ENCODE assay signal across 12 cellular contexts in genomic region chr15:90465140-90465929, GRCh38.
DNase-seq lines count a peak whose midpoint lies in the region; ATAC-seq and TF ChIP-seq lines count a peak whose summit lies in the region.
"Had no signal": no experiment of that assay in that cellular context is flagged by ENCODE, and none has a peak within 500 bp of the region (broad histone marks: within the 10 kb centered on the region; RNA-seq: fewer than 3 reads in every experiment).

No MANE protein-coding gene starts in this region.

- no peaks in the 10 kb centered on the region for H3K9me3 ChIP-seq in spleen
- H3K9me3 ChIP-seq: A549 had no signal

- no peaks in the 10 kb centered on the region for H3K27me3 ChIP-seq in spleen (replicated peaks in 1 of 7)

- POLR2A ChIA-PET in WTC11 (lab: Charles Lee) = no interaction called here

- H3K36me3 ChIP-seq in spleen = peaks cover 0 to 100% (median 60%) of the 10 kb centered on the region in 6 donors

- no peak for TF ChIP-seq POLR2A in spleen (IDR thresholded peaks at IDR 0.05)

- peaks cover 35% of the 10 kb centered on the region for H3K4me1 Mint-ChIP-seq in activated CD4-positive, alpha-beta T cell treated with anti-CD3 and anti-CD28 coated beads, Interleukin-2, amount 10 ng/mL, durations not matched to agents 24 days and 14 days
- H3K4me1 Mint-ChIP-seq in activated T-helper 17 cell treated with anti-CD3 and anti-CD28 coated beads, Interleukin-2, amount 50 U/mL, for 72 hours = peaks cover 10% of the 10 kb centered on the region
- 0 out of 2 replicates have a peak, but pooled peaks cover 4% of the 10 kb centered on the region for H3K4me1 Mint-ChIP-seq in WTC11

- H3K9me3 Mint-ChIP-seq in activated CD4-positive, alpha-beta T cell treated with anti-CD3 and anti-CD28 coated beads, Interleukin-2, amount 10 ng/mL, durations not matched to agents 24 days and 14 days = no peaks in the 10 kb centered on the region
- H3K9me3 Mint-ChIP-seq in activated T-helper 17 cell treated with anti-CD3 and anti-CD28 coated beads, Interleukin-2, amount 50 U/mL, for 72 hours = no peaks in the 10 kb centered on the region
- no peaks in the 10 kb centered on the region for H3K9me3 Mint-ChIP-seq in WTC11

- H3K4me1 ChIP-seq in spleen = peaks cover 0 to 24% (median 3%) of the 10 kb centered on the region in 6 donors
- H3K4me1 ChIP-seq: A549 had no signal

- H3K27me3 Mint-ChIP-seq in activated CD4-positive, alpha-beta T cell treated with anti-CD3 and anti-CD28 coated beads, Interleukin-2, amount 10 ng/mL, durations not matched to agents 24 days and 14 days = no peaks in the 10 kb centered on the region
- no peaks in the 10 kb centered on the region for H3K27me3 Mint-ChIP-seq in activated T-helper 17 cell treated with anti-CD3 and anti-CD28 coated beads, Interleukin-2, amount 50 U/mL, for 72 hours
- H3K27me3 Mint-ChIP-seq in WTC11 (ENCODE audit: low read depth) = no peaks in the 10 kb centered on the region

- CTCF ChIA-PET in WTC11 (lab: Charles Lee) = no interaction called here

- peak overlapping the region in 5 of 8 donors; percentile 3 to 35 (median 5) for H3K27ac ChIP-seq in spleen
- H3K27ac ChIP-seq: A549 had no signal

- H3K4me3 ChIP-seq in foreskin fibroblast (ENCODE audit: low read depth in 1 of 2, low read length in 2 of 2) (no peak overlapping the region), spleen (no peak overlapping the region)
- H3K4me3 ChIP-seq: A549 had no signal

- peaks cover 62% of the 10 kb centered on the region for H3K36me3 Mint-ChIP-seq in activated CD4-positive, alpha-beta T cell treated with anti-CD3 and anti-CD28 coated beads, Interleukin-2, amount 10 ng/mL, durations not matched to agents 24 days and 14 days (ENCODE audit: low read depth)
- H3K36me3 Mint-ChIP-seq in activated T-helper 17 cell treated with anti-CD3 and anti-CD28 coated beads, Interleukin-2, amount 50 U/mL, for 72 hours (ENCODE audit: low read depth) = peaks cover 97% of the 10 kb centered on the region
- peaks cover 22% of the 10 kb centered on the region for H3K36me3 Mint-ChIP-seq in WTC11

- peak overlapping the region; percentile 72 for H3K27ac Mint-ChIP-seq in activated CD4-positive, alpha-beta T cell treated with anti-CD3 and anti-CD28 coated beads, Interleukin-2, amount 10 ng/mL, durations not matched to agents 24 days and 14 days
- H3K27ac Mint-ChIP-seq in activated T-helper 17 cell treated with anti-CD3 and anti-CD28 coated beads, Interleukin-2, amount 50 U/mL, for 72 hours = peak overlapping the region; percentile 31
- no peak overlapping the region for H3K27ac Mint-ChIP-seq in WTC11

- no peak overlapping the region for H3K4me3 Mint-ChIP-seq in activated CD4-positive, alpha-beta T cell treated with anti-CD3 and anti-CD28 coated beads, Interleukin-2, amount 10 ng/mL, durations not matched to agents 24 days and 14 days
- H3K4me3 Mint-ChIP-seq in activated T-helper 17 cell treated with anti-CD3 and anti-CD28 coated beads, Interleukin-2, amount 50 U/mL, for 72 hours = no peak overlapping the region
- no peak overlapping the region for H3K4me3 Mint-ChIP-seq in WTC11

- no peak for TF ChIP-seq CTCF in foreskin fibroblast (IDR thresholded peaks at IDR 0.05; ENCODE audit: low read depth, low read length)
- TF ChIP-seq CTCF in spleen (IDR thresholded peaks at IDR 0.05 in 8 of 11, conservative IDR thresholded peaks at IDR 0.05 in 3 of 11) = no peak
- TF ChIP-seq CTCF in WTC11 (IDR thresholded peaks at IDR 0.05) = no peak

- intact Hi-C loops in activated CD4-positive, alpha-beta T cell treated with anti-CD3 and anti-CD28 coated beads, Interleukin-2, amount 10 ng/mL, durations not matched to agents 24 days and 14 days (cut with micrococcal nuclease) = no loop called here
- intact Hi-C loops in spleen (cut with DNase I; ENCODE audit: low total_unique reads) = no loop called here

- 87 to 92% (median 88%) methylated on average over 7 of the region's 7 CpGs for WGBS in spleen, 5 donors

- peak; percentile 71 for ATAC-seq in activated T-helper 17 cell treated with anti-CD3 and anti-CD28 coated beads, Interleukin-2, amount 50 U/mL, for 72 hours (replicated peaks)
- ATAC-seq in GM19035 (IDR thresholded peaks at IDR 0.05; ENCODE audit: unreplicated experiment) (no peak), WTC11 (no peak)
- ATAC-seq: A549 had no signal

- no peak for DNase-seq in activated CD4-positive, alpha-beta T cell treated with anti-CD3 and anti-CD28 coated beads, Interleukin-2, amount 10 ng/mL, durations not matched to agents 24 days and 14 days
- no peak for DNase-seq in activated CD4-positive, alpha-beta T cell treated with anti-CD3 and anti-CD28 coated beads for 1 hour
- DNase-seq in foreskin fibroblast (peak; percentile 10 to 30), spleen (no peak), HuH-7.5 (ENCODE audit: low spot score) (no peak), WTC11 (ENCODE audit: low spot score) (no peak)
- DNase-seq: effector CD8-positive, alpha-beta T cell; islet precursor cell; NCI-H2107 had no signal

TF ChIP-seq in WTC11, 78 proteins besides CTCF, POLR2A, EP300 and RAD21:
- TF ChIP-seq ZNF423 (CRISPR knock-in tag; IDR thresholded peaks at IDR 0.05) = no peak
- TF ChIP-seq E2F4 (CRISPR knock-in tag; IDR thresholded peaks at IDR 0.05; ENCODE audit: borderline replicate concordance, low read depth) = no peak
- TF ChIP-seq ZNF416 (CRISPR knock-in tag; IDR thresholded peaks at IDR 0.05) = no peak
- TF ChIP-seq SMAD3 (CRISPR knock-in tag; IDR thresholded peaks at IDR 0.05; ENCODE audit: borderline replicate concordance) = no peak
- no peak for TF ChIP-seq TEAD1 (CRISPR knock-in tag; IDR thresholded peaks at IDR 0.05)
- TF ChIP-seq ZNF671 (CRISPR knock-in tag; IDR thresholded peaks at IDR 0.05) = no peak
- TF ChIP-seq, protein P1, sequence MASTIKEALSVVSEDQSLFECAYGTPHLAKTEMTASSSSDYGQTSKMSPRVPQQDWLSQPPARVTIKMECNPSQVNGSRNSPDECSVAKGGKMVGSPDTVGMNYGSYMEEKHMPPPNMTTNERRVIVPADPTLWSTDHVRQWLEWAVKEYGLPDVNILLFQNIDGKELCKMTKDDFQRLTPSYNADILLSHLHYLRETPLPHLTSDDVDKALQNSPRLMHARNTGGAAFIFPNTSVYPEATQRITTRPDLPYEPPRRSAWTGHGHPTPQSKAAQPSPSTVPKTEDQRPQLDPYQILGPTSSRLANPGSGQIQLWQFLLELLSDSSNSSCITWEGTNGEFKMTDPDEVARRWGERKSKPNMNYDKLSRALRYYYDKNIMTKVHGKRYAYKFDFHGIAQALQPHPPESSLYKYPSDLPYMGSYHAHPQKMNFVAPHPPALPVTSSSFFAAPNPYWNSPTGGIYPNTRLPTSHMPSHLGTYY (CRISPR knock-in tag; IDR thresholded peaks at IDR 0.05) = no peak
- TF ChIP-seq ZNF232 (CRISPR knock-in tag; IDR thresholded peaks at IDR 0.05) = no peak

Comparison
In these comparisons a context has a peak if more than half of its experiments do, and no peak if none do; other contexts are left out.
1. DNase-seq: peak in foreskin fibroblast (2 of 2); none in activated CD4-positive, alpha-beta T cell treated with anti-CD3 and anti-CD28 coated beads, Interleukin-2, amount 10 ng/mL, durations not matched to agents 24 days and 14 days (single experiment), activated CD4-positive, alpha-beta T cell treated with anti-CD3 and anti-CD28 coated beads for 1 hour (single experiment), spleen (single experiment), HuH-7.5 (single experiment) and WTC11 (single experiment).